24 cellular contexts compared by ENCODE assay signal in the genomic region with DNA sequence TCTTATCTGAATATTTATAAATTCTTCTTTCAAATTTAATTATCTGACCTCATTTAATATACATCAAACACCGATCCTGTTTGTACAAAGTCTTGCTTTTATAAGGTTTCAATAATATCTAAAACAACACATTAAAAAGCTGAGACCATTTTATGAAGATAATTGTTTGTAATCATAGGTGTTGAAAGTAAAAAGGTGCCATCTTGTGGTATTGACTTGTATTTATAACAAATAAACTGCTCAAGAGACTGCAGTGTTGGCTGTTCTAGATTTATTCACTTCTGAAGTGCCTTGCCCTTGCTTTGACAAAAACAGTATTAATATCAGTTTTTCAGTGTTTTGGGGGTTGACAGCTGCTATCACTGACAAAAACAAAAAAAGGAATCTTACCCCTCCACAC.
A peak's percentile ranks its signal among the peaks of the same experiment; 100 is the strongest.
DNase-seq lines count a peak whose midpoint lies in the region; ATAC-seq, FAIRE-seq and TF ChIP-seq lines count a peak whose summit lies in the region.
"Had no signal": no experiment of that assay in that cellular context is flagged by ENCODE, and none has a peak within 500 bp of the region (broad histone marks: within the 10 kb centered on the region; RNA-seq: fewer than 3 reads in every experiment).

No MANE protein-coding gene starts in this region.

- H3K9me3 Mint-ChIP-seq in activated CD8-positive, alpha-beta T cell treated with anti-CD3 and anti-CD28 coated beads for 36 hours = no peaks in the 10 kb centered on the region
- no peaks in the 10 kb centered on the region for H3K9me3 Mint-ChIP-seq in activated CD4-positive, alpha-beta T cell treated with anti-CD3 and anti-CD28 coated beads, Interleukin-2, amount 10 ng/mL, durations not matched to agents 7 days and 5 days
- H3K9me3 Mint-ChIP-seq: activated CD4-positive, alpha-beta memory T cell treated with anti-CD3 and anti-CD28 coated beads, Interleukin-2, amount 10 ng/mL, durations not matched to agents 7 days and 5 days; activated naive CD4-positive, alpha-beta T cell treated with anti-CD3 and anti-CD28 coated beads, Interleukin-2, amount 50 U/mL, for 72 hours; activated T-cell treated with anti-CD3 and anti-CD28 coated beads, Interleukin-2, amount 50 U/mL, for 4 hours; memory B cell had no signal

- H3K27ac ChIP-seq in A673 (ENCODE audit: low read depth, low read length, poor library complexity, severe bottlenecking) = no peak overlapping the region
- H3K27ac ChIP-seq in GM12878 (ENCODE audit: control insufficient read depth, insufficient read depth) = no peak overlapping the region
- H3K27ac ChIP-seq: coronary artery, vagina had no signal

- no peaks in the 10 kb centered on the region for H4K20me1 ChIP-seq in GM12878 (ENCODE audit: control insufficient read depth, insufficient read depth)

- TF ChIP-seq POLR2A in GM12878 (IDR thresholded peaks at IDR 0.05; ENCODE audit: low read depth, low read length) = no peak

- no TSS peak for BruUV-seq in A673 (replicated peaks; lab: Mats Ljungman, UMichigan)
- BruUV-seq in GM12878 (replicated peaks; lab: Mats Ljungman, UMichigan) = no TSS peak

- no peaks in the 10 kb centered on the region for H3K27me3 Mint-ChIP-seq in activated CD8-positive, alpha-beta T cell treated with anti-CD3 and anti-CD28 coated beads for 36 hours
- no peaks in the 10 kb centered on the region for H3K27me3 Mint-ChIP-seq in activated CD4-positive, alpha-beta T cell treated with anti-CD3 and anti-CD28 coated beads, Interleukin-2, amount 10 ng/mL, durations not matched to agents 7 days and 5 days
- H3K27me3 Mint-ChIP-seq: activated CD4-positive, alpha-beta memory T cell treated with anti-CD3 and anti-CD28 coated beads, Interleukin-2, amount 10 ng/mL, durations not matched to agents 7 days and 5 days; memory B cell; T-cell had no signal

- 0% methylated on average over 1 of the region's 1 CpG for WGBS in GM12878 (ENCODE audit: insufficient coverage, insufficient replicate concordance, low lambda C conversion rate, missing lambda C conversion rate)

- no peak overlapping the region for H3K4me3 Mint-ChIP-seq in activated CD8-positive, alpha-beta T cell treated with anti-CD3 and anti-CD28 coated beads for 36 hours
- H3K4me3 Mint-ChIP-seq in activated CD4-positive, alpha-beta T cell treated with anti-CD3 and anti-CD28 coated beads, Interleukin-2, amount 10 ng/mL, durations not matched to agents 7 days and 5 days = no peak overlapping the region
- H3K4me3 Mint-ChIP-seq: activated CD4-positive, alpha-beta memory T cell treated with anti-CD3 and anti-CD28 coated beads, Interleukin-2, amount 10 ng/mL, durations not matched to agents 7 days and 5 days; activated T-cell treated with anti-CD3 and anti-CD28 coated beads, Interleukin-2, amount 50 U/mL, for 4 hours; memory B cell; natural killer cell; T-cell had no signal

- H3K9ac ChIP-seq in GM12878 (ENCODE audit: control insufficient read depth, insufficient read depth, low read length) = no peak overlapping the region

- RAD21 ChIA-PET in GM12878 (lab: Charles Lee; ENCODE audit: unreplicated experiment) = interaction anchor here (1.0 kb wide), 2 partner anchors 161 to 210 kb away, joined by 3 to 6 read pairs; no protein-coding TSS in a partner anchor

- POLR2A ChIA-PET in A673 (lab: Charles Lee; ENCODE audit: low non-redundant PET) (no interaction called here), GM12878 (lab: Charles Lee) (no interaction called here)
- POLR2A ChIA-PET in activated CD8-positive, alpha-beta T cell treated with anti-CD3 and anti-CD28 coated beads for 36 hours (lab: Charles Lee) = no interaction called here
- POLR2A ChIA-PET in activated CD4-positive, alpha-beta T cell treated with anti-CD3 and anti-CD28 coated beads, Interleukin-2, amount 10 ng/mL, durations not matched to agents 7 days and 5 days (lab: Charles Lee) = no interaction called here

- in situ Hi-C loops in GM12878 (cut with MboI) = no loop called here

- 0 out of 2 replicates have a peak, but pooled peaks have one; percentile 12 for TF ChIP-seq CTCF in A673 (conservative IDR thresholded peaks at IDR 0.05; ENCODE audit: low read depth, low read length)
- TF ChIP-seq CTCF in GM12878 (IDR thresholded peaks at IDR 0.05 in 2 of 3, conservative IDR thresholded peaks at IDR 0.05 in 1 of 3; ENCODE audit: control insufficient read depth in 2 of 3, extremely low read depth in 1 of 3, insufficient read depth in 1 of 3, low read depth in 3 of 3, low read length in 3 of 3) = no peak; a peak in 1 of 6 replicates
- TF ChIP-seq CTCF in activated CD8-positive, alpha-beta T cell treated with anti-CD3 and anti-CD28 coated beads for 36 hours (IDR thresholded peaks at IDR 0.05) = no peak

- FAIRE-seq in GM12878 (lab: Jason Lieb, UNC) = no peak
- FAIRE-seq: endothelial cell of umbilical vein, small intestine had no signal

- H2AFZ ChIP-seq in GM12878 (ENCODE audit: control insufficient read depth, low read depth, low read length) = no peak overlapping the region

- ATAC-seq in GM12878 = no peak
- no peak for ATAC-seq in activated CD8-positive, alpha-beta T cell treated with anti-CD3 and anti-CD28 coated beads for 36 hours
- ATAC-seq: activated naive CD4-positive, alpha-beta T cell treated with anti-CD3 and anti-CD28 coated beads, Interleukin-2, amount 50 U/mL, for 72 hours; activated T-cell treated with anti-CD3 and anti-CD28 coated beads, Interleukin-2, amount 50 U/mL, for 4 hours; natural killer cell; Right ventricle myocardium inferior; T-cell had no signal

- H3K36me3 Mint-ChIP-seq in activated CD8-positive, alpha-beta T cell treated with anti-CD3 and anti-CD28 coated beads for 36 hours (ENCODE audit: low read depth) = no peaks in the 10 kb centered on the region
- H3K36me3 Mint-ChIP-seq in activated CD4-positive, alpha-beta T cell treated with anti-CD3 and anti-CD28 coated beads, Interleukin-2, amount 10 ng/mL, durations not matched to agents 7 days and 5 days (ENCODE audit: low read depth) = no peaks in the 10 kb centered on the region
- H3K36me3 Mint-ChIP-seq: activated naive CD4-positive, alpha-beta T cell treated with anti-CD3 and anti-CD28 coated beads, Interleukin-2, amount 50 U/mL, for 72 hours; memory B cell; natural killer cell; T-cell had no signal

- H3K4me2 ChIP-seq in GM12878 (ENCODE audit: control insufficient read depth, insufficient read depth) = no peak overlapping the region

- DNase-seq in A673 (ENCODE audit: low spot score) = no peak
- DNase-seq in GM03348 (ENCODE audit: low spot score) = peak; percentile 9
- peak; percentile 2 for DNase-seq in NCI-H524 treated with DMSO at 0.1 percent for 48 hours (lab: John Stamatoyannopoulos, UW)
- no peak for DNase-seq in GM12878 (ENCODE audit: low read depth, low spot score)
- no peak for DNase-seq in activated CD8-positive, alpha-beta T cell treated with anti-CD3 and anti-CD28 coated beads for 36 hours
- no peak for DNase-seq in activated CD4-positive, alpha-beta T cell treated with anti-CD3 and anti-CD28 coated beads, Interleukin-2, amount 10 ng/mL, durations not matched to agents 7 days and 5 days
- DNase-seq in NCI-H187 treated with DMSO at 0.1 percent for 48 hours (lab: John Stamatoyannopoulos, UW) = no peak
- DNase-seq: activated CD4-positive, alpha-beta memory T cell treated with anti-CD3 and anti-CD28 coated beads, Interleukin-2, amount 10 ng/mL, durations not matched to agents 7 days and 5 days; activated T-cell treated with anti-CD3 and anti-CD28 coated beads, Interleukin-2, amount 50 U/mL, for 4 hours; MG63; natural killer cell; NCI-H1930; NK-92 treated with Interleukin-12 subunit alpha and Interleukin-12 subunit beta, amount 100 ng/mL, for 24 hours; posterior cingulate gyrus; small intestine; stimulated activated CD8-positive, alpha-beta memory T cell treated with anti-CD3 and anti-CD28 coated beads, Interleukin-4, amount 100 ng/mL, for 48 hours; substantia nigra; T-cell had no signal

- intact Hi-C loops in A673 (cut with micrococcal nuclease; ENCODE audit: unreplicated experiment) = no loop called here
- intact Hi-C loops in GM12878 (cut with micrococcal nuclease; ENCODE audit: unreplicated experiment) = loop anchor here (10.0 kb wide), 1 partner anchor 743 kb away; no protein-coding TSS in a partner anchor
- intact Hi-C loops in activated CD8-positive, alpha-beta T cell treated with anti-CD3 and anti-CD28 coated beads for 36 hours (cut with micrococcal nuclease) = no loop called here

- no peaks in the 10 kb centered on the region for H3K79me2 ChIP-seq in GM12878 (ENCODE audit: control insufficient read depth, insufficient read depth, low read length)

- no peak for TF ChIP-seq EP300 in GM12878 (IDR thresholded peaks at IDR 0.05; ENCODE audit: borderline replicate concordance in 1 of 2, control insufficient read depth in 1 of 2, low read depth in 2 of 2, low read length in 2 of 2)

- H3K4me1 Mint-ChIP-seq in activated CD8-positive, alpha-beta T cell treated with anti-CD3 and anti-CD28 coated beads for 36 hours (ENCODE audit: low read depth) = no peaks in the 10 kb centered on the region
- no peaks in the 10 kb centered on the region for H3K4me1 Mint-ChIP-seq in activated CD4-positive, alpha-beta T cell treated with anti-CD3 and anti-CD28 coated beads, Interleukin-2, amount 10 ng/mL, durations not matched to agents 7 days and 5 days
- H3K4me1 Mint-ChIP-seq: activated CD4-positive, alpha-beta memory T cell treated with anti-CD3 and anti-CD28 coated beads, Interleukin-2, amount 10 ng/mL, durations not matched to agents 7 days and 5 days; memory B cell; natural killer cell; T-cell had no signal

- no peak overlapping the region for H3K4me3 ChIP-seq in A673 (ENCODE audit: low read depth, low read length, poor library complexity, severe bottlenecking)
- H3K4me3 ChIP-seq in GM12878 = no peak overlapping the region
- H3K4me3 ChIP-seq: coronary artery, MG63, vagina had no signal

- 0 out of 2 replicates have a peak, but pooled peaks have one; percentile 4 for TF ChIP-seq RAD21 in GM12878 (IDR thresholded peaks at IDR 0.05; ENCODE audit: insufficient read depth, low read depth, low read length)

- no peaks in the 10 kb centered on the region for H3K27me3 ChIP-seq in A673 (replicated peaks; ENCODE audit: insufficient read depth, low read depth, low read length, poor library complexity)
- H3K27me3 ChIP-seq in GM12878 (replicated peaks in 1 of 2; ENCODE audit: control insufficient read depth in 2 of 2, insufficient read depth in 2 of 2, low read length in 1 of 2) = no peaks in the 10 kb centered on the region
- H3K27me3 ChIP-seq: MG63, vagina had no signal

- H3K9me3 ChIP-seq in A673 (ENCODE audit: low read depth, low read length, poor library complexity, severe bottlenecking) = no peaks in the 10 kb centered on the region
- H3K9me3 ChIP-seq in GM12878 (replicated peaks; ENCODE audit: control insufficient read depth, insufficient read depth, low read length) = no peaks in the 10 kb centered on the region
- H3K9me3 ChIP-seq: MG63, vagina had no signal

- SMC1A ChIA-PET in GM12878 (lab: Charles Lee; ENCODE audit: uncharacterized antibody, unreplicated experiment) = interaction anchor here (0.8 to 1.6 kb wide), 2 partner anchors 33 to 161 kb away, joined by 3 read pairs; no protein-coding TSS in a partner anchor

- CTCF ChIA-PET in A673 (lab: Charles Lee) (no interaction called here), GM12878 (lab: Yijun Ruan, JAX) (interaction anchor here (0.6 to 1.3 kb wide), 6 partner anchors 21 to 581 kb away, joined by 3 read pairs; no protein-coding TSS in a partner anchor)
- CTCF ChIA-PET in activated CD8-positive, alpha-beta T cell treated with anti-CD3 and anti-CD28 coated beads for 36 hours (lab: Charles Lee) = no interaction called here
- CTCF ChIA-PET in activated CD4-positive, alpha-beta T cell treated with anti-CD3 and anti-CD28 coated beads, Interleukin-2, amount 10 ng/mL, durations not matched to agents 7 days and 5 days (lab: Charles Lee) = no interaction called here

- no peak overlapping the region for H3K27ac Mint-ChIP-seq in activated CD8-positive, alpha-beta T cell treated with anti-CD3 and anti-CD28 coated beads for 36 hours
- no peak overlapping the region for H3K27ac Mint-ChIP-seq in activated CD4-positive, alpha-beta T cell treated with anti-CD3 and anti-CD28 coated beads, Interleukin-2, amount 10 ng/mL, durations not matched to agents 7 days and 5 days
- H3K27ac Mint-ChIP-seq: activated CD4-positive, alpha-beta memory T cell treated with anti-CD3 and anti-CD28 coated beads, Interleukin-2, amount 10 ng/mL, durations not matched to agents 7 days and 5 days; activated naive CD4-positive, alpha-beta T cell treated with anti-CD3 and anti-CD28 coated beads, Interleukin-2, amount 50 U/mL, for 72 hours; memory B cell; natural killer cell; T-cell had no signal

- H3K4me1 ChIP-seq in A673 (ENCODE audit: insufficient read depth, low read length, poor library complexity, severe bottlenecking) (no peaks in the 10 kb centered on the region), GM12878 (ENCODE audit: control insufficient read depth, insufficient read depth, low read length) (no peaks in the 10 kb centered on the region)
- H3K4me1 ChIP-seq: vagina had no signal

- H3K36me3 ChIP-seq in A673 (ENCODE audit: insufficient read depth, low read length, poor library complexity, severe bottlenecking) = no peaks in the 10 kb centered on the region
- H3K36me3 ChIP-seq in GM12878 (ENCODE audit: control insufficient read depth in 2 of 2, insufficient read depth in 2 of 2, low read length in 1 of 2) = no peaks in the 10 kb centered on the region
- H3K36me3 ChIP-seq: MG63, vagina had no signal

Comparison
In these comparisons a context has a peak if more than half of its experiments do, and no peak if none do; other contexts are left out.
1. DNase-seq: peak in GM03348 (single experiment) and NCI-H524 treated with DMSO at 0.1 percent for 48 hours (single experiment); none in A673 (single experiment), GM12878 (single experiment), activated CD8-positive, alpha-beta T cell treated with anti-CD3 and anti-CD28 coated beads for 36 hours (single experiment), activated CD4-positive, alpha-beta T cell treated with anti-CD3 and anti-CD28 coated beads, Interleukin-2, amount 10 ng/mL, durations not matched to agents 7 days and 5 days (single experiment) and NCI-H187 treated with DMSO at 0.1 percent for 48 hours (single experiment).